Comparison of ENCODE assay signal across 1 cellular context in genomic region chr6:67361264-67361663, GRCh38.
TF ChIP-seq lines count a peak whose summit lies in the region.

No MANE protein-coding gene starts in this region.

TF ChIP-seq in H1, 55 proteins besides CTCF, POLR2A, EP300 and RAD21:
- no peak for TF ChIP-seq KDM5A (IDR thresholded peaks at IDR 0.05; ENCODE audit: low read length)
- TF ChIP-seq SP4 (IDR thresholded peaks at IDR 0.05; ENCODE audit: low read length) = no peak
- TF ChIP-seq TCF12 (IDR thresholded peaks at IDR 0.05; ENCODE audit: low read depth, low read length) = no peak
- no peak for TF ChIP-seq EZH2 (IDR thresholded peaks at IDR 0.05; ENCODE audit: low read depth, low read length, severe bottlenecking)
- TF ChIP-seq MAX (IDR thresholded peaks at IDR 0.05) = no peak
- TF ChIP-seq POU5F1 (IDR thresholded peaks at IDR 0.05; ENCODE audit: low read depth, low read length) = no peak
- no peak for TF ChIP-seq ATF3 (IDR thresholded peaks at IDR 0.05; ENCODE audit: insufficient read depth, low read depth, low read length)
- no peak for TF ChIP-seq KDM1A (IDR thresholded peaks at IDR 0.05; ENCODE audit: borderline replicate concordance, low read length)
- no peak for TF ChIP-seq BRCA1 (IDR thresholded peaks at IDR 0.05; ENCODE audit: low read depth, low read length)
- TF ChIP-seq YY1 (IDR thresholded peaks at IDR 0.05; ENCODE audit: low read depth, low read length) = no peak
- TF ChIP-seq ZNF274 (IDR thresholded peaks at IDR 0.05; ENCODE audit: borderline replicate concordance, extremely low read depth, low read length) = no peak
- no peak for TF ChIP-seq CREB1 (IDR thresholded peaks at IDR 0.05)
- TF ChIP-seq SIX5 (IDR thresholded peaks at IDR 0.05; ENCODE audit: low read depth, low read length) = no peak
- TF ChIP-seq USF2 (IDR thresholded peaks at IDR 0.05; ENCODE audit: low read length) = no peak
- TF ChIP-seq RBBP5 (IDR thresholded peaks at IDR 0.05; ENCODE audit: borderline replicate concordance, low read depth, low read length) = no peak
- no peak for TF ChIP-seq CHD7 (IDR thresholded peaks at IDR 0.05; ENCODE audit: insufficient replicate concordance, low read length)
- TF ChIP-seq RFX5 (IDR thresholded peaks at IDR 0.05; ENCODE audit: borderline replicate concordance, low read depth, low read length) = no peak
- no peak for TF ChIP-seq GABPA (IDR thresholded peaks at IDR 0.05; ENCODE audit: borderline replicate concordance, insufficient read depth, low read length)
- TF ChIP-seq SP2 (IDR thresholded peaks at IDR 0.05; ENCODE audit: low read length) = no peak
